7 cellular contexts compared by ENCODE assay signal in genomic region chr9:104520241-104520640, GRCh38. TPM values are rescaled to one million over a fixed set of nuclear protein-coding genes. Genes with fewer than 3 reads are reported as not detected.
"Had no signal": no experiment of that assay in that cellular context is flagged by ENCODE, and none has a peak within 500 bp of the region (broad histone marks: within the 10 kb centered on the region; RNA-seq: fewer than 3 reads in every experiment).

No MANE protein-coding gene starts in this region.

RNA-seq across cellular contexts. Expression of gene OR13C4, which starts 6.8 kb away (rescaled TPM):
- total RNA-seq: GM23248, H4, H7, HepG2, HFFc6, HT1080 had no signal
- polyA plus RNA-seq: GM23248, HepG2, IgD-negative memory B cell had no signal

RNA-seq across cellular contexts. Expression of gene OR13F1, which starts 16.2 kb away (rescaled TPM):
- total RNA-seq: GM23248, H4, H7, HepG2, HFFc6, HT1080 had no signal
- polyA plus RNA-seq: GM23248, HepG2, IgD-negative memory B cell had no signal

RNA-seq across cellular contexts. Expression of gene OR13C3, which starts 16.4 kb away (rescaled TPM):
- total RNA-seq: GM23248, H4, H7, HepG2, HFFc6, HT1080 had no signal
- polyA plus RNA-seq: GM23248, HepG2, IgD-negative memory B cell had no signal

RNA-seq across cellular contexts. Expression of gene OR13C8, which starts 48.7 kb away (rescaled TPM):
- total RNA-seq: GM23248, H4, H7, HepG2, HFFc6, HT1080 had no signal
- polyA plus RNA-seq: GM23248, HepG2, IgD-negative memory B cell had no signal
